Comparison of ENCODE assay signal across 8 cellular contexts in genomic region chr14:105490572-105491365, GRCh38. TPM values are rescaled to one million over a fixed set of nuclear protein-coding genes. Genes with fewer than 3 reads are reported as not detected.
A peak's percentile ranks its signal among the peaks of the same experiment; 100 is the strongest.
DNase-seq lines count a peak whose midpoint lies in the region; ATAC-seq lines count a peak whose summit lies in the region.

Gene TEDC1, plus strand, starts transcription at chr14:105491246. Its CDS starts 130 bp downstream, at chr14:105491376.

- H3K4me3 ChIP-seq in CD4-positive, CD25-positive, alpha-beta regulatory T cell (ENCODE audit: low read depth, low read length) = no peak within 1 kb of the TSS

- peak within 1 kb of the TSS; percentile 90 to 99 (median 94) for H3K4me3 Mint-ChIP-seq in CD4-positive, CD25-positive, alpha-beta regulatory T cell

- H3K27me3 ChIP-seq in CD4-positive, CD25-positive, alpha-beta regulatory T cell (ENCODE audit: control insufficient read depth, insufficient read depth, low read length) = no peaks in the 10 kb centered on the region

- peaks cover 55% of the 10 kb centered on the region for H3K4me1 ChIP-seq in CD4-positive, CD25-positive, alpha-beta regulatory T cell (ENCODE audit: control insufficient read depth, insufficient read depth, low read length, poor library complexity, severe bottlenecking)

- peak; percentile 75 to 78 for ATAC-seq in CD4-positive, CD25-positive, alpha-beta regulatory T cell (ENCODE audit: low read depth in 2 of 2)
- ATAC-seq in GM19395 (IDR thresholded peaks at IDR 0.05; ENCODE audit: unreplicated experiment) (peak; percentile 79), HG03565 (IDR thresholded peaks at IDR 0.05; ENCODE audit: unreplicated experiment) (peak; percentile 55)

- no peaks in the 10 kb centered on the region for H3K36me3 Mint-ChIP-seq in CD4-positive, CD25-positive, alpha-beta regulatory T cell

- H3K27ac ChIP-seq in CD4-positive, CD25-positive, alpha-beta regulatory T cell (ENCODE audit: insufficient read depth, low read length, poor library complexity, severe bottlenecking) = peak within 1 kb of the TSS; percentile 100

- peaks cover 5% of the 10 kb centered on the region for H3K27me3 Mint-ChIP-seq in CD4-positive, CD25-positive, alpha-beta regulatory T cell

- H3K9me3 Mint-ChIP-seq in CD4-positive, CD25-positive, alpha-beta regulatory T cell = no peaks in the 10 kb centered on the region

- peak within 1 kb of the TSS; percentile 91 to 95 (median 95) for H3K27ac Mint-ChIP-seq in CD4-positive, CD25-positive, alpha-beta regulatory T cell

- H3K9me3 ChIP-seq in CD4-positive, CD25-positive, alpha-beta regulatory T cell (ENCODE audit: control insufficient read depth in 2 of 2, low read length in 2 of 2) = no peaks in the 10 kb centered on the region

- peak; percentile 99 to 100 (median 100) for DNase-seq in CD4-positive, CD25-positive, alpha-beta regulatory T cell
- DNase-seq in NCI-H748 treated with DMSO at 0.1 percent for 48 hours (lab: John Stamatoyannopoulos, UW) (peak; percentile 100), dedifferentiated amniotic fluid mesenchymal stem cell (ENCODE audit: extremely low spot score) (peak; percentile 100), left kidney (ENCODE audit: low read depth, low spot score) (peak; percentile 100)
- peak; percentile 94 to 98 for DNase-seq in activated CD4-positive, alpha-beta T cell treated with anti-CD3 and anti-CD28 coated beads, Interleukin-2, amount 50 U/mL, for 24 hours (ENCODE audit: low read depth in 1 of 2, low spot score in 1 of 2)
- DNase-seq in stimulated activated CD4-positive, alpha-beta T cell treated with anti-CD3 and anti-CD28 coated beads, Interleukin-2, amount 100 ng/mL, for 24 hours = peak; percentile 98

- no peaks in the 10 kb centered on the region for H3K36me3 ChIP-seq in CD4-positive, CD25-positive, alpha-beta regulatory T cell (ENCODE audit: control insufficient read depth, insufficient read depth, low read length)

- H3K4me1 Mint-ChIP-seq in CD4-positive, CD25-positive, alpha-beta regulatory T cell = peaks cover 0 to 41% (median 5%) of the 10 kb centered on the region in 4 donors

RNA-seq across cellular contexts. Expression of gene TEDC1, which starts in this region (rescaled TPM):
- total RNA-seq in CD4-positive, CD25-positive, alpha-beta regulatory T cell = 118 TPM
- polyA plus RNA-seq in CD4-positive, CD25-positive, alpha-beta regulatory T cell = 10 to 100 TPM in 1 of 4 donors, 1 to 10 TPM in 3; 5.5 to 10.4 (median 7.9) TPM
